Comparison of ENCODE assay signal across 8 cellular contexts in the genomic region with DNA sequence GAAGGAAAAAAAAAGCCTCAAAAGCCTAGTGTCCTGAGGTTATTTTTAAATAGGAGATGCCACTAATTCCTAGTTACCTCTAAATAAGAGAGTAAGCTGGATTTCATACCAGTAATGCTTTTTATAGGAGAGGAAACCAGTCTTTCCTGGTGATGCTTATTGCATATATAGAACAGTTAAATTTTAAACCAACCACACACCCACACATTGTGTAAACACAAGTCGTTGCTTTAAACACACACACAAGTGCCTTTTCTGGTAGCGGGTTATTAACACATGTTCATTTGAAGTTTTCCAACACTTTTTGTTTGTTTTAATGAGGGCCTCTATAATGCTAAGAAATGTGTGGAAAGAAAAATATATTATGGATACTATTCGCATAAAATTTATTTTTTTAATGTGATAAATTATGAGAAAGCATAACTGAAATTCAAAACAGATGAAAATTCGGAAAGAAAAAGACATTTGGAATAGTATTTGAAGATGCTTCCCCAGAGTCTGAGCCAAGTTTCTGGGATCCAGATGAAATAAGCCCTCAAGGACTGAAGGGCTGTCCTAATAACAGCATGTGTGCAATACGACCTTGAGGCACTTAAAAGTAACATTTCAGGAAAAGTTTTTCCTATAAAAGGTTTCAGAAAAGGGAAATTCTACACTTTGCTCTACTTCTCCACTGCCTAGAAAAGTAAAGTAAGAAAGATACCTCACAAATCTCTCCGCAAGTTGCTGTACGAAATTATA. TPM values are rescaled to one million over a fixed set of nuclear protein-coding genes. Genes with fewer than 3 reads are reported as not detected.
A peak's percentile ranks its signal among the peaks of the same experiment; 100 is the strongest.
DNase-seq lines count a peak whose midpoint lies in the region; ATAC-seq, FAIRE-seq and TF ChIP-seq lines count a peak whose summit lies in the region.

No MANE protein-coding gene starts in this region.

- peaks cover 18% of the 10 kb centered on the region for H3K36me3 Mint-ChIP-seq in progenitor cell of endocrine pancreas (ENCODE audit: insufficient read depth)

- H3K27me3 ChIP-seq in DND-41 (ENCODE audit: insufficient read depth, low read length, poor library complexity) (no peaks in the 10 kb centered on the region), Peyer's patch (no peaks in the 10 kb centered on the region), esophagus squamous epithelium (peaks cover 0 to 8% (median 0%) of the 10 kb centered on the region in 4 donors)

- peaks cover 31% of the 10 kb centered on the region for H3K4me1 Mint-ChIP-seq in progenitor cell of endocrine pancreas (ENCODE audit: low read depth)

- DNase-seq in DND-41 (no peak), Peyer's patch (no peak), esophagus squamous epithelium (lab: John Stamatoyannopoulos, UW) (no peak), progenitor cell of endocrine pancreas (ENCODE audit: low spot score, unreplicated experiment) (no peak), kidney glomerular epithelial cell (lab: John Stamatoyannopoulos, UW) (no peak), D721Med (ENCODE audit: insufficient read length, low spot score) (no peak), NCI-H146 treated with DMSO at 0.1 percent for 48 hours (lab: John Stamatoyannopoulos, UW; ENCODE audit: unreplicated experiment) (no peak)

- peak overlapping the region; percentile 93 for H3K9ac ChIP-seq in DND-41 (ENCODE audit: low read depth, low read length)

- H3K4me1 ChIP-seq in DND-41 (ENCODE audit: insufficient read depth, low read length) (peaks cover 62% of the 10 kb centered on the region), Peyer's patch (peaks cover 0 to 17% (median 0%) of the 10 kb centered on the region in 4 donors), esophagus squamous epithelium (peaks cover 6 to 37% (median 11%) of the 10 kb centered on the region in 3 donors)

- peak overlapping the region; percentile 50 to 72; a peak in 3 of 4 replicates for H3K4me3 ChIP-seq in DND-41 (ENCODE audit: low read depth in 1 of 2, low read length in 2 of 2)
- peak overlapping the region; percentile 73 to 96 (median 74) for H3K4me3 ChIP-seq in Peyer's patch
- H3K4me3 ChIP-seq in esophagus squamous epithelium, result peak overlapping the region in 3 of 4 donors; percentile 68 to 89 (median 77)

- intact Hi-C loops in esophagus squamous epithelium (cut with DNase I), result no loop called here

- no peak overlapping the region for H3K27ac Mint-ChIP-seq in progenitor cell of endocrine pancreas

- H3K9me3 ChIP-seq in DND-41 (ENCODE audit: insufficient read depth, low read length, severe bottlenecking) (no peaks in the 10 kb centered on the region), Peyer's patch (no peaks in the 10 kb centered on the region), esophagus squamous epithelium (no peaks in the 10 kb centered on the region)

- H3K9me3 Mint-ChIP-seq in progenitor cell of endocrine pancreas (ENCODE audit: low read depth), result no peaks in the 10 kb centered on the region

- no peak for ATAC-seq in DND-41 (ENCODE audit: insufficient read depth, low read depth)
- ATAC-seq in GM18858 (IDR thresholded peaks at IDR 0.05; ENCODE audit: unreplicated experiment), result no peak

- TF ChIP-seq POLR2A in Peyer's patch (IDR thresholded peaks at IDR 0.05), result no peak
- TF ChIP-seq POLR2A in esophagus squamous epithelium (IDR thresholded peaks at IDR 0.05), result no peak

- peaks cover 44% of the 10 kb centered on the region for H3K36me3 ChIP-seq in DND-41 (ENCODE audit: insufficient read depth, low read length)
- H3K36me3 ChIP-seq in Peyer's patch, result peaks cover 0 to 21% (median 0%) of the 10 kb centered on the region in 3 donors
- H3K36me3 ChIP-seq in esophagus squamous epithelium, result peaks cover 0 to 22% (median 0%) of the 10 kb centered on the region in 3 donors

- peak overlapping the region; percentile 64 for H3K4me2 ChIP-seq in DND-41 (ENCODE audit: insufficient read depth, low read length)

- WGBS in esophagus squamous epithelium, 2 donors, result 51 to 53% methylated on average over 7 of the region's 7 CpGs

- no peaks in the 10 kb centered on the region for H3K27me3 Mint-ChIP-seq in progenitor cell of endocrine pancreas

- no peak for TF ChIP-seq CTCF in DND-41 (IDR thresholded peaks at IDR 0.05; ENCODE audit: borderline replicate concordance, extremely low read depth, low read length, poor library complexity, severe bottlenecking)
- no peak for TF ChIP-seq CTCF in Peyer's patch (IDR thresholded peaks at IDR 0.05)
- TF ChIP-seq CTCF in esophagus squamous epithelium (IDR thresholded peaks at IDR 0.05), result no peak
- no peak for TF ChIP-seq CTCF in progenitor cell of endocrine pancreas (IDR thresholded peaks at IDR 0.05; ENCODE audit: unreplicated experiment)
- no peak for TF ChIP-seq CTCF in D721Med (IDR thresholded peaks at IDR 0.05; ENCODE audit: insufficient read depth, missing control alignments)

- H2AFZ ChIP-seq in DND-41 (ENCODE audit: low read depth, low read length), result peak overlapping the region; percentile 76

- FAIRE-seq in D721Med (lab: Jason Lieb, UNC), result no peak

- H3K4me3 Mint-ChIP-seq in progenitor cell of endocrine pancreas (ENCODE audit: low read depth), result peak overlapping the region; percentile 98

- H4K20me1 ChIP-seq in DND-41 (ENCODE audit: insufficient read depth, low read length), result no peaks in the 10 kb centered on the region

- peak overlapping the region; percentile 89 for H3K27ac ChIP-seq in DND-41 (ENCODE audit: low read length)
- H3K27ac ChIP-seq in Peyer's patch, result peak overlapping the region; percentile 90 to 96 (median 90)
- H3K27ac ChIP-seq in esophagus squamous epithelium, result peak overlapping the region in 3 of 4 donors; percentile 91 to 94 (median 93)

- peaks cover 61% of the 10 kb centered on the region for H3K79me2 ChIP-seq in DND-41 (ENCODE audit: insufficient read depth, low read length)

RNA-seq across cellular contexts. Expression of a gene that starts 2.0 kb away (rescaled TPM):
- total RNA-seq in Peyer's patch (10 to 100 TPM; 33.5 to 57.8 (median 47.3) TPM), esophagus squamous epithelium (10 to 100 TPM in 2 of 4 donors, 1 to 10 TPM in 2; 1.6 to 60.3 (median 21.5) TPM), progenitor cell of endocrine pancreas (46.9 and 49.9 TPM in 2 replicates)
